17 cellular contexts compared by ENCODE assay signal in genomic region chr10:112986791-112987190, GRCh38. TPM values are rescaled to one million over a fixed set of nuclear protein-coding genes. Genes with fewer than 3 reads are reported as not detected.
DNase-seq lines count a peak whose midpoint lies in the region; ATAC-seq, FAIRE-seq and TF ChIP-seq lines count a peak whose summit lies in the region.
"Had no signal": no experiment of that assay in that cellular context is flagged by ENCODE, and none has a peak within 500 bp of the region (broad histone marks: within the 10 kb centered on the region; RNA-seq: fewer than 3 reads in every experiment).

No MANE protein-coding gene starts in this region.

- H3K27ac Mint-ChIP-seq in HFFc6 (peak overlapping the region; percentile 50), nephron (peak overlapping the region; percentile 16 to 64 (median 33))
- H3K27ac Mint-ChIP-seq: activated CD8-positive, alpha-beta T cell treated with anti-CD3 and anti-CD28 coated beads for 36 hours; activated T-helper 2 cell treated with anti-CD3 and anti-CD28 coated beads, Interferon-gamma antibody, Interleukin-2, Interleukin-4, amounts not matched to agents 10 μg/mL and 5 μg/mL and 100 μg/mL, durations not matched to agents 14 hours and 24 hours and 36 hours had no signal

- H3K27me3 ChIP-seq in ACC112 (ENCODE audit: insufficient read depth, low read length): no peaks in the 10 kb centered on the region
- H3K27me3 ChIP-seq: right atrium auricular region had no signal

- 0 out of 2 replicates have a peak, but pooled peaks cover 9% of the 10 kb centered on the region for H3K36me3 Mint-ChIP-seq in HFFc6 (ENCODE audit: low read depth)
- H3K36me3 Mint-ChIP-seq in nephron (ENCODE audit: low read depth): peaks cover 18% of the 10 kb centered on the region
- H3K36me3 Mint-ChIP-seq: IgD-negative memory B cell had no signal

- peak overlapping the region; percentile 23; the same call in 1 of the 2 replicates for H3K4me3 ChIP-seq in ACC112 (ENCODE audit: low read depth, low read length)
- H3K4me3 ChIP-seq in choroid plexus epithelial cell (ENCODE audit: low read depth, low read length): no peak overlapping the region
- H3K4me3 ChIP-seq: right atrium auricular region, SK-N-MC had no signal

- H2AFZ ChIP-seq in ACC112 (ENCODE audit: low read length, unreplicated experiment): no peak overlapping the region

- H3K4me1 Mint-ChIP-seq in HFFc6 (ENCODE audit: low read depth) (peaks cover 49% of the 10 kb centered on the region), nephron (peaks cover 61% of the 10 kb centered on the region)

- no peak for ATAC-seq in HG02798 (IDR thresholded peaks at IDR 0.05; ENCODE audit: poor library complexity, unreplicated experiment)

- TF ChIP-seq POLR2A in H54 (IDR thresholded peaks at IDR 0.05; ENCODE audit: low read depth, low read length): no peak

- H3K79me2 ChIP-seq in ACC112 (ENCODE audit: control insufficient read depth, insufficient read depth, low read length, unreplicated experiment): peaks cover 44% of the 10 kb centered on the region

- FAIRE-seq in H54 (lab: Jason Lieb, UNC): no peak

- peak; percentile 11 for DNase-seq in HFFc6
- peak; percentile 60 for DNase-seq in choroid plexus epithelial cell (ENCODE audit: low read depth)
- no peak for DNase-seq in H54 (ENCODE audit: insufficient read length, low spot score)
- DNase-seq in stimulated activated CD4-positive, alpha-beta T cell treated with anti-CD3 and anti-CD28 coated beads, Interleukin-2, amount 100 ng/mL, for 24 hours: no peak
- DNase-seq in GF-D8 (lab: John Stamatoyannopoulos, UW): no peak
- DNase-seq: naive thymus-derived CD4-positive, alpha-beta T cell; NCI-H1417 treated with DMSO at 0.1 percent for 48 hours; NCI-H226; stimulated activated CD4-positive, alpha-beta T cell treated with anti-CD3 and anti-CD28 coated beads, Interleukin-4, amount 100 ng/mL, for 1 hour had no signal

- H3K9me3 Mint-ChIP-seq in HFFc6 (no peaks in the 10 kb centered on the region), nephron (no peaks in the 10 kb centered on the region)
- H3K9me3 Mint-ChIP-seq: activated CD8-positive, alpha-beta T cell treated with anti-CD3 and anti-CD28 coated beads for 36 hours; activated T-helper 2 cell treated with anti-CD3 and anti-CD28 coated beads, Interferon-gamma antibody, Interleukin-2, Interleukin-4, amounts not matched to agents 10 μg/mL and 5 μg/mL and 100 μg/mL, durations not matched to agents 14 hours and 24 hours and 36 hours; naive thymus-derived CD4-positive, alpha-beta T cell had no signal

- H3K4me3 Mint-ChIP-seq in HFFc6 (peak overlapping the region; percentile 55; the same call in 1 of the 2 replicates), nephron (no peak overlapping the region)
- H3K4me3 Mint-ChIP-seq: activated CD8-positive, alpha-beta T cell treated with anti-CD3 and anti-CD28 coated beads for 36 hours; IgD-negative memory B cell; naive thymus-derived CD4-positive, alpha-beta T cell had no signal

- TF ChIP-seq CTCF in HFFc6 (IDR thresholded peaks at IDR 0.05) (no peak), choroid plexus epithelial cell (conservative IDR thresholded peaks at IDR 0.05; ENCODE audit: low read depth, low read length) (no peak), nephron (IDR thresholded peaks at IDR 0.05; ENCODE audit: unreplicated experiment in 3 of 3) (no peak)

- no peaks in the 10 kb centered on the region for H3K36me3 ChIP-seq in ACC112 (ENCODE audit: insufficient read depth, low read length)
- H3K36me3 ChIP-seq: right atrium auricular region had no signal

- peaks cover 23% of the 10 kb centered on the region for H3K4me1 ChIP-seq in ACC112 (ENCODE audit: control insufficient read depth, insufficient read depth, low read length, unreplicated experiment)

- H3K27me3 Mint-ChIP-seq in HFFc6 (ENCODE audit: insufficient read depth): no peaks in the 10 kb centered on the region
- H3K27me3 Mint-ChIP-seq in nephron (ENCODE audit: low read depth): no peaks in the 10 kb centered on the region

- no peak overlapping the region for H3K27ac ChIP-seq in ACC112 (ENCODE audit: low read depth, low read length)
- H3K27ac ChIP-seq: SK-N-MC had no signal

RNA-seq across cellular contexts. Expression of gene TCF7L2, which starts 36.7 kb away (rescaled TPM):
- total RNA-seq in HFFc6 (2021; fragmentation: NEBNext Ultra II Directional; extraction: Animal tissue kit (Norgen Biotek cat#: 25700)): 10 to 100 TPM; 14.6 to 18.1 (median 16.2) TPM

Comparison
In these comparisons a context has a peak if more than half of its experiments do, and no peak if none do; other contexts are left out.
1. DNase-seq: peak in HFFc6 (single experiment) and choroid plexus epithelial cell (single experiment); none in H54 (single experiment), stimulated activated CD4-positive, alpha-beta T cell treated with anti-CD3 and anti-CD28 coated beads, Interleukin-2, amount 100 ng/mL, for 24 hours (0 of 2) and GF-D8 (single experiment).